1 cellular context compared by ENCODE assay signal in the genomic region with DNA sequence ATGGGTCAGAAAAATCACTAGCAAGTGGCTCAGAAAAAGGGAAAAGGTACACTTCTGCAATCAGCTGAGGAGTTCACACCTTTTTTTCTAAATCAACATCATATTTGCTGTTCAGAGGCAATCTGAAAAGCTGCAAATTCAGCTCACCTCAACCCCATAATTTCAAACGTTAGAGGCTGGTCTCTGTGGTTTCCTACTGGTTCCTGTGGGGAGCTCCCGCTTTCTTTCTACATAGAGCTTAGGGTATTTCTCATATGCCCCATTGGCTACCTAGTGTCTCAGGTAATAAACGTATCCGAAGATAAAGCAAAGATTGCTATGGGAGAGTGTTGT.
TF ChIP-seq lines count a peak whose summit lies in the region.

No MANE protein-coding gene starts in this region.

TF ChIP-seq in GM12878, 131 proteins besides CTCF, POLR2A, EP300 and RAD21:
- peak; percentile 56 for TF ChIP-seq RUNX3 (IDR thresholded peaks at IDR 0.05; ENCODE audit: low read length)
- TF ChIP-seq, protein P1, sequence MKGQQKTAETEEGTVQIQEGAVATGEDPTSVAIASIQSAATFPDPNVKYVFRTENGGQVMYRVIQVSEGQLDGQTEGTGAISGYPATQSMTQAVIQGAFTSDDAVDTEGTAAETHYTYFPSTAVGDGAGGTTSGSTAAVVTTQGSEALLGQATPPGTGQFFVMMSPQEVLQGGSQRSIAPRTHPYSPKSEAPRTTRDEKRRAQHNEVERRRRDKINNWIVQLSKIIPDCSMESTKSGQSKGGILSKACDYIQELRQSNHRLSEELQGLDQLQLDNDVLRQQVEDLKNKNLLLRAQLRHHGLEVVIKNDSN (IDR thresholded peaks at IDR 0.05; ENCODE audit: borderline replicate concordance, extremely low read length, insufficient read depth, low read depth, low read length) = no peak
